Comparison of ENCODE assay signal across 1 cellular context in the genomic region with DNA sequence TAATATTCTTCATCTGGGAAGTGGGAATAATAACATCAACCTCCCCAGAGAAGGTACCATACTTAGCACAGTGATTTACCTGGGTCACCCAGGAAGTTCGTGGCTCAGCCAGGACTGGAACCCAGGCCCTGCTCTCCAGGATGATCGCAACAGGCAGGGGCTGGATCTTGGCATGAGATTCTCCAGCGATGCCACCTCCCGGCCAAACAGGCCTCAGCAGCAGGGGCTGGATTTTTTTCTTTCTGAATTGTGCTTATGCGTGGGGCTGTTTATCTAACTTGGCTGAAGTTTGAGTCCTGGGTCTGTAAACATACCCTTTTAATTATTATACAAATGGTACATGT.
TF ChIP-seq lines count a peak whose summit lies in the region.

No MANE protein-coding gene starts in this region.

TF ChIP-seq in HepG2, 621 proteins besides CTCF, POLR2A, EP300 and RAD21 (continued from another document and continues in another):
- TF ChIP-seq, protein P1, sequence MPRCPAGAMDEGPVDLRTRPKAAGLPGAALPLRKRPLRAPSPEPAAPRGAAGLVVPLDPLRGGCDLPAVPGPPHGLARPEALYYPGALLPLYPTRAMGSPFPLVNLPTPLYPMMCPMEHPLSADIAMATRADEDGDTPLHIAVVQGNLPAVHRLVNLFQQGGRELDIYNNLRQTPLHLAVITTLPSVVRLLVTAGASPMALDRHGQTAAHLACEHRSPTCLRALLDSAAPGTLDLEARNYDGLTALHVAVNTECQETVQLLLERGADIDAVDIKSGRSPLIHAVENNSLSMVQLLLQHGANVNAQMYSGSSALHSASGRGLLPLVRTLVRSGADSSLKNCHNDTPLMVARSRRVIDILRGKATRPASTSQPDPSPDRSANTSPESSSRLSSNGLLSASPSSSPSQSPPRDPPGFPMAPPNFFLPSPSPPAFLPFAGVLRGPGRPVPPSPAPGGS (CRISPR knock-in tag; IDR thresholded peaks at IDR 0.05), result no peak
- TF ChIP-seq, protein P2, sequence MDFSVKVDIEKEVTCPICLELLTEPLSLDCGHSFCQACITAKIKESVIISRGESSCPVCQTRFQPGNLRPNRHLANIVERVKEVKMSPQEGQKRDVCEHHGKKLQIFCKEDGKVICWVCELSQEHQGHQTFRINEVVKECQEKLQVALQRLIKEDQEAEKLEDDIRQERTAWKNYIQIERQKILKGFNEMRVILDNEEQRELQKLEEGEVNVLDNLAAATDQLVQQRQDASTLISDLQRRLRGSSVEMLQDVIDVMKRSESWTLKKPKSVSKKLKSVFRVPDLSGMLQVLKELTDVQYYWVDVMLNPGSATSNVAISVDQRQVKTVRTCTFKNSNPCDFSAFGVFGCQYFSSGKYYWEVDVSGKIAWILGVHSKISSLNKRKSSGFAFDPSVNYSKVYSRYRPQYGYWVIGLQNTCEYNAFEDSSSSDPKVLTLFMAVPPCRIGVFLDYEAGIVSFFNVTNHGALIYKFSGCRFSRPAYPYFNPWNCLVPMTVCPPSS (IDR thresholded peaks at IDR 0.05), result no peak
- TF ChIP-seq, protein P3, sequence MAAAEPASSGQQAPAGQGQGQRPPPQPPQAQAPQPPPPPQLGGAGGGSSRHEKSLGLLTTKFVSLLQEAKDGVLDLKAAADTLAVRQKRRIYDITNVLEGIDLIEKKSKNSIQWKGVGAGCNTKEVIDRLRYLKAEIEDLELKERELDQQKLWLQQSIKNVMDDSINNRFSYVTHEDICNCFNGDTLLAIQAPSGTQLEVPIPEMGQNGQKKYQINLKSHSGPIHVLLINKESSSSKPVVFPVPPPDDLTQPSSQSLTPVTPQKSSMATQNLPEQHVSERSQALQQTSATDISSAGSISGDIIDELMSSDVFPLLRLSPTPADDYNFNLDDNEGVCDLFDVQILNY (CRISPR knock-in tag; conservative IDR thresholded peaks at IDR 0.05), result no peak
- no peak for TF ChIP-seq ZBTB20 (CRISPR knock-in tag; IDR thresholded peaks at IDR 0.05; ENCODE audit: borderline replicate concordance, low read depth)
- TF ChIP-seq ZFP91 (CRISPR knock-in tag; IDR thresholded peaks at IDR 0.05; ENCODE audit: borderline replicate concordance), result no peak
- TF ChIP-seq, protein P4, sequence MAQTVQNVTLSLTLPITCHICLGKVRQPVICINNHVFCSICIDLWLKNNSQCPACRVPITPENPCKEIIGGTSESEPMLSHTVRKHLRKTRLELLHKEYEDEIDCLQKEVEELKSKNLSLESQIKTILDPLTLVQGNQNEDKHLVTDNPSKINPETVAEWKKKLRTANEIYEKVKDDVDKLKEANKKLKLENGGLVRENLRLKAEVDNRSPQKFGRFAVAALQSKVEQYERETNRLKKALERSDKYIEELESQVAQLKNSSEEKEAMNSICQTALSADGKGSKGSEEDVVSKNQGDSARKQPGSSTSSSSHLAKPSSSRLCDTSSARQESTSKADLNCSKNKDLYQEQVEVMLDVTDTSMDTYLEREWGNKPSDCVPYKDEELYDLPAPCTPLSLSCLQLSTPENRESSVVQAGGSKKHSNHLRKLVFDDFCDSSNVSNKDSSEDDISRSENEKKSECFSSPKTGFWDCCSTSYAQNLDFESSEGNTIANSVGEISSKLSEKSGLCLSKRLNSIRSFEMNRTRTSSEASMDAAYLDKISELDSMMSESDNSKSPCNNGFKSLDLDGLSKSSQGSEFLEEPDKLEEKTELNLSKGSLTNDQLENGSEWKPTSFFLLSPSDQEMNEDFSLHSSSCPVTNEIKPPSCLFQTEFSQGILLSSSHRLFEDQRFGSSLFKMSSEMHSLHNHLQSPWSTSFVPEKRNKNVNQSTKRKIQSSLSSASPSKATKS (CRISPR knock-in tag; IDR thresholded peaks at IDR 0.05), result no peak
- peak; percentile 35; the same call in 1 of the 2 replicates for TF ChIP-seq MAZ (IDR thresholded peaks at IDR 0.05; ENCODE audit: borderline replicate concordance, low read depth, low read length)
- 0 out of 2 replicates have a peak, but pooled peaks have one; percentile 42 for TF ChIP-seq MAZ (CRISPR knock-in tag; IDR thresholded peaks at IDR 0.05; ENCODE audit: low read depth)
- no peak for TF ChIP-seq SATB2 (CRISPR knock-in tag; IDR thresholded peaks at IDR 0.05)
- TF ChIP-seq GMEB2 (CRISPR knock-in tag; IDR thresholded peaks at IDR 0.05; ENCODE audit: low read depth), result no peak
- TF ChIP-seq SMARCE1 (IDR thresholded peaks at IDR 0.05; ENCODE audit: borderline replicate concordance), result no peak
- no peak for TF ChIP-seq HHEX (CRISPR knock-in tag; IDR thresholded peaks at IDR 0.05)
- no peak for TF ChIP-seq NCOA2 (CRISPR knock-in tag; IDR thresholded peaks at IDR 0.05)
- no peak for TF ChIP-seq RFXAP (CRISPR knock-in tag; IDR thresholded peaks at IDR 0.05; ENCODE audit: borderline replicate concordance)
- no peak for TF ChIP-seq ETV6 (CRISPR knock-in tag; conservative IDR thresholded peaks at IDR 0.05)
- no peak for TF ChIP-seq TEAD2 (CRISPR knock-in tag; IDR thresholded peaks at IDR 0.05)
- TF ChIP-seq LCORL (IDR thresholded peaks at IDR 0.05), result no peak
- no peak for TF ChIP-seq LCORL (CRISPR knock-in tag; IDR thresholded peaks at IDR 0.05)
- no peak for TF ChIP-seq SIX4 (CRISPR knock-in tag; IDR thresholded peaks at IDR 0.05)
- no peak for TF ChIP-seq ZNF253 (CRISPR knock-in tag; IDR thresholded peaks at IDR 0.05; ENCODE audit: borderline replicate concordance)
- no peak for TF ChIP-seq ZNF775 (CRISPR knock-in tag; IDR thresholded peaks at IDR 0.05; ENCODE audit: borderline replicate concordance)
- TF ChIP-seq ZNF160 (CRISPR knock-in tag; IDR thresholded peaks at IDR 0.05), result no peak
- no peak for TF ChIP-seq MED8 (CRISPR knock-in tag; IDR thresholded peaks at IDR 0.05; ENCODE audit: insufficient replicate concordance)
- 0 out of 2 replicates have a peak, but pooled peaks have one; percentile 41 for TF ChIP-seq GATAD1 (CRISPR knock-in tag; IDR thresholded peaks at IDR 0.05)
- TF ChIP-seq FOXO1 (CRISPR knock-in tag; IDR thresholded peaks at IDR 0.05), result peak; percentile 34; the same call in 1 of the 2 replicates
- no peak for TF ChIP-seq SNRNP70 (IDR thresholded peaks at IDR 0.05; ENCODE audit: low read depth, low read length)
- peak; percentile 41; the same call in 1 of the 2 replicates for TF ChIP-seq SOX5 (CRISPR knock-in tag; IDR thresholded peaks at IDR 0.05; ENCODE audit: borderline replicate concordance)
- TF ChIP-seq SALL2 (CRISPR knock-in tag; IDR thresholded peaks at IDR 0.05), result no peak
- no peak for TF ChIP-seq NR3C1 (CRISPR knock-in tag; IDR thresholded peaks at IDR 0.05)
- no peak; the same call in 1 of the 2 replicates for TF ChIP-seq ZNF580 (CRISPR knock-in tag; IDR thresholded peaks at IDR 0.05; ENCODE audit: borderline replicate concordance, low read depth)
- TF ChIP-seq ZNF614 (CRISPR knock-in tag; IDR thresholded peaks at IDR 0.05; ENCODE audit: borderline replicate concordance), result 0 out of 2 replicates have a peak, but pooled peaks have one; percentile 33
- no peak for TF ChIP-seq NPAS2 (CRISPR knock-in tag; IDR thresholded peaks at IDR 0.05; ENCODE audit: borderline replicate concordance)
- TF ChIP-seq GPN1 (CRISPR knock-in tag; IDR thresholded peaks at IDR 0.05; ENCODE audit: borderline replicate concordance), result no peak
- TF ChIP-seq FOXP1 (IDR thresholded peaks at IDR 0.05), result no peak
- no peak for TF ChIP-seq FOXP1 (CRISPR knock-in tag; IDR thresholded peaks at IDR 0.05)
- no peak for TF ChIP-seq SMAD9 (CRISPR knock-in tag; IDR thresholded peaks at IDR 0.05)
- TF ChIP-seq, protein P5, sequence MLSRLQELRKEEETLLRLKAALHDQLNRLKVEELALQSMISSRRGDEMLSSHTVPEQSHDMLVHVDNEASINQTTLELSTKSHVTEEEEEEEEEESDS (CRISPR knock-in tag; IDR thresholded peaks at IDR 0.05; ENCODE audit: borderline replicate concordance), result no peak
- TF ChIP-seq NR2C2 (CRISPR knock-in tag; IDR thresholded peaks at IDR 0.05; ENCODE audit: borderline replicate concordance), result no peak
- TF ChIP-seq, protein P6, sequence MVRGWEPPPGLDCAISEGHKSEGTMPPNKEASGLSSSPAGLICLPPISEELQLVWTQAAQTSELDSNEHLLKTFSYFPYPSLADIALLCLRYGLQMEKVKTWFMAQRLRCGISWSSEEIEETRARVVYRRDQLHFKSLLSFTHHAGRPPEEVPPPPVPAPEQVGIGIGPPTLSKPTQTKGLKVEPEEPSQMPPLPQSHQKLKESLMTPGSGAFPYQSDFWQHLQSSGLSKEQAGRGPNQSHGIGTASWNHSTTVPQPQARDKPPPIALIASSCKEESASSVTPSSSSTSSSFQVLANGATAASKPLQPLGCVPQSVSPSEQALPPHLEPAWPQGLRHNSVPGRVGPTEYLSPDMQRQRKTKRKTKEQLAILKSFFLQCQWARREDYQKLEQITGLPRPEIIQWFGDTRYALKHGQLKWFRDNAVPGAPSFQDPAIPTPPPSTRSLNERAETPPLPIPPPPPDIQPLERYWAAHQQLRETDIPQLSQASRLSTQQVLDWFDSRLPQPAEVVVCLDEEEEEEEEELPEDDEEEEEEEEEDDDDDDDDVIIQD (CRISPR knock-in tag; IDR thresholded peaks at IDR 0.05; ENCODE audit: low read depth), result 0 out of 2 replicates have a peak, but pooled peaks have one; percentile 11
- no peak for TF ChIP-seq FIP1L1 (IDR thresholded peaks at IDR 0.05; ENCODE audit: borderline replicate concordance, insufficient read depth, low read depth, low read length)
- TF ChIP-seq IRF1 (CRISPR knock-in tag; IDR thresholded peaks at IDR 0.05; ENCODE audit: low read depth), result no peak
- TF ChIP-seq SAP130 (CRISPR knock-in tag; IDR thresholded peaks at IDR 0.05; ENCODE audit: low read depth), result no peak
- no peak for TF ChIP-seq PRDM15 (CRISPR knock-in tag; IDR thresholded peaks at IDR 0.05)
- no peak for TF ChIP-seq JDP2 (CRISPR knock-in tag; IDR thresholded peaks at IDR 0.05; ENCODE audit: borderline replicate concordance)
- no peak for TF ChIP-seq CC2D1A (CRISPR knock-in tag; IDR thresholded peaks at IDR 0.05)
- TF ChIP-seq NCOR1 (IDR thresholded peaks at IDR 0.05; ENCODE audit: borderline replicate concordance, low read length), result no peak
- no peak for TF ChIP-seq POGK (CRISPR knock-in tag; conservative IDR thresholded peaks at IDR 0.05)
